In the genomic region with DNA sequence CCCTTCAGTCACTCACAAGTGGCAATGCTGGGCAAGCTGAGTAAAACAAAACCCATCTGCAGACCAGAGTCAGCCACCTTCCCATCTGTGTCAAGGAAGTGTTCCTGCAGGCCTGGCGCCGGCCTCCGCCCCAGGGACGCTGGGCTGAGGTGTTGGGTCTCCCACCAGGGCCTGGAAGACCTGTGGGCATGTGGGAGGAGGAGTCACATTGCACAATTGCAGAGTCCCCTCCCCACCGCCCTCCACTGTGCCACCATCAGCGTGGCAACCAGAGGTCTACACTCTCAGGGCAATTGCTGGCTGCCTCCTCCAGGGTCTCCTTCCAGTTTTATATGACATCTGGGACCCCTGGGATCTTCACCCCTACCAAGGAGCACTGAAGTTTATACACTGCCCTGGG, we compare ENCODE assay signal across 30 cellular contexts.
"Had no signal": no experiment of that assay in that cellular context is flagged by ENCODE, and none has a peak within 500 bp of the region (broad histone marks: within the 10 kb centered on the region; RNA-seq: fewer than 3 reads in every experiment).

No MANE protein-coding gene starts in this region.

- H3K36me3 Mint-ChIP-seq: activated naive CD8-positive, alpha-beta T cell had no signal

- DNase-seq: activated CD4-positive, alpha-beta memory T cell treated with anti-CD3 and anti-CD28 coated beads for 36 hours; activated CD4-positive, alpha-beta T cell treated with anti-CD3 and anti-CD28 coated beads for 36 hours; activated CD4-positive, alpha-beta T cell treated with anti-CD3 and anti-CD28 coated beads, Interleukin-2, amount 10 ng/mL, durations not matched to agents 24 days and 14 days; activated CD4-positive, CD25-positive, alpha-beta regulatory T cell; activated CD4-positive, CD25-positive, alpha-beta regulatory T cell treated with anti-CD3 and anti-CD28 coated beads, Interleukin-2, amount 50 U/mL, for 72 hours; activated CD8-positive, alpha-beta memory T cell treated with anti-CD3 and anti-CD28 coated beads, Interleukin-2, amount 10 ng/mL, durations not matched to agents 7 days and 5 days; activated CD8-positive, alpha-beta memory T cell treated with anti-CD3 and anti-CD28 coated beads, Interleukin-2, amount 50 U/mL, for 4 hours; activated CD8-positive, alpha-beta T cell treated with anti-CD3 and anti-CD28 coated beads, Interleukin-2, amount 10 ng/mL, durations not matched to agents 7 days and 5 days; activated gamma-delta T cell; activated naive CD4-positive, alpha-beta T cell; activated naive CD4-positive, alpha-beta T cell treated with anti-CD3 and anti-CD28 coated beads, Interleukin-2, amount 50 U/mL, for 16 hours; activated naive CD8-positive, alpha-beta T cell treated with anti-CD3 and anti-CD28 coated beads, Interleukin-2, amount 50 U/mL, for 24 hours; activated T-cell treated with anti-CD3 and anti-CD28 coated beads, Interleukin-2, amount 50 U/mL, for 24 hours; activated T-cell treated with anti-CD3 and anti-CD28 coated beads, Interleukin-2, amount 50 U/mL, for 72 hours; adrenal gland; amygdala; aorta; body of pancreas; central memory CD4-positive, alpha-beta T cell; cerebellar nuclear complex; colonic mucosa; effector CD8-positive, alpha-beta T cell; foreskin fibroblast; T-helper 1 cell; T-helper 17 cell; T1000 had no signal

- H3K27me3 ChIP-seq: adrenal gland, body of pancreas, colonic mucosa, heart left ventricle had no signal

- H3K9me3 ChIP-seq: adrenal gland, body of pancreas, colonic mucosa, heart left ventricle had no signal

- H3K27ac ChIP-seq: adrenal gland, body of pancreas, colonic mucosa, heart left ventricle had no signal

- H3K36me3 ChIP-seq: colonic mucosa had no signal

- H3K4me3 ChIP-seq: adrenal gland, body of pancreas, colonic mucosa, heart left ventricle had no signal

- H3K4me3 Mint-ChIP-seq: activated CD4-positive, alpha-beta memory T cell treated with anti-CD3 and anti-CD28 coated beads for 36 hours; activated CD4-positive, alpha-beta T cell treated with anti-CD3 and anti-CD28 coated beads for 36 hours; activated CD4-positive, alpha-beta T cell treated with anti-CD3 and anti-CD28 coated beads, Interleukin-2, amount 10 ng/mL, durations not matched to agents 24 days and 14 days; activated CD8-positive, alpha-beta memory T cell treated with anti-CD3 and anti-CD28 coated beads, Interleukin-2, amount 10 ng/mL, durations not matched to agents 7 days and 5 days; activated CD8-positive, alpha-beta T cell treated with anti-CD3 and anti-CD28 coated beads, Interleukin-2, amount 10 ng/mL, durations not matched to agents 7 days and 5 days; activated naive CD8-positive, alpha-beta T cell; activated naive CD8-positive, alpha-beta T cell treated with anti-CD3 and anti-CD28 coated beads, Interleukin-2, amount 50 U/mL, for 24 hours; activated T-cell treated with anti-CD3 and anti-CD28 coated beads, Interleukin-2, amount 50 U/mL, for 24 hours; activated T-cell treated with anti-CD3 and anti-CD28 coated beads, Interleukin-2, amount 50 U/mL, for 72 hours; T-helper 17 cell; T-helper 2 cell treated with Interferon-gamma antibody and Interleukin-4, amounts not matched to agents 5 μg/mL and 100 μg/mL, for 36 hours had no signal

- H3K4me1 ChIP-seq: adrenal gland, body of pancreas, colonic mucosa, heart left ventricle had no signal

- H3K27ac Mint-ChIP-seq: activated CD4-positive, alpha-beta memory T cell treated with anti-CD3 and anti-CD28 coated beads for 36 hours; activated CD4-positive, alpha-beta T cell treated with anti-CD3 and anti-CD28 coated beads for 36 hours; activated CD4-positive, alpha-beta T cell treated with anti-CD3 and anti-CD28 coated beads, Interleukin-2, amount 10 ng/mL, durations not matched to agents 24 days and 14 days; activated CD8-positive, alpha-beta memory T cell treated with anti-CD3 and anti-CD28 coated beads, Interleukin-2, amount 10 ng/mL, durations not matched to agents 7 days and 5 days; activated CD8-positive, alpha-beta T cell treated with anti-CD3 and anti-CD28 coated beads, Interleukin-2, amount 10 ng/mL, durations not matched to agents 7 days and 5 days; activated naive CD8-positive, alpha-beta T cell; activated naive CD8-positive, alpha-beta T cell treated with anti-CD3 and anti-CD28 coated beads, Interleukin-2, amount 50 U/mL, for 24 hours; activated T-cell treated with anti-CD3 and anti-CD28 coated beads, Interleukin-2, amount 50 U/mL, for 72 hours; T-helper 17 cell; T-helper 2 cell treated with Interferon-gamma antibody and Interleukin-4, amounts not matched to agents 5 μg/mL and 100 μg/mL, for 36 hours had no signal

- H3K9me3 Mint-ChIP-seq: activated CD4-positive, alpha-beta memory T cell treated with anti-CD3 and anti-CD28 coated beads for 36 hours; activated CD4-positive, alpha-beta T cell treated with anti-CD3 and anti-CD28 coated beads, Interleukin-2, amount 10 ng/mL, durations not matched to agents 24 days and 14 days; activated naive CD8-positive, alpha-beta T cell treated with anti-CD3 and anti-CD28 coated beads, Interleukin-2, amount 50 U/mL, for 24 hours; activated T-cell treated with anti-CD3 and anti-CD28 coated beads, Interleukin-2, amount 50 U/mL, for 24 hours; activated T-cell treated with anti-CD3 and anti-CD28 coated beads, Interleukin-2, amount 50 U/mL, for 72 hours; T-helper 2 cell treated with Interferon-gamma antibody and Interleukin-4, amounts not matched to agents 5 μg/mL and 100 μg/mL, for 36 hours had no signal

- ATAC-seq: activated CD4-positive, alpha-beta T cell treated with anti-CD3 and anti-CD28 coated beads for 36 hours; activated CD8-positive, alpha-beta memory T cell treated with anti-CD3 and anti-CD28 coated beads, Interleukin-2, amount 10 ng/mL, durations not matched to agents 7 days and 5 days; activated CD8-positive, alpha-beta T cell treated with anti-CD3 and anti-CD28 coated beads, Interleukin-2, amount 10 ng/mL, durations not matched to agents 7 days and 5 days; activated naive CD8-positive, alpha-beta T cell treated with anti-CD3 and anti-CD28 coated beads, Interleukin-2, amount 50 U/mL, for 24 hours; activated T-cell treated with anti-CD3 and anti-CD28 coated beads, Interleukin-2, amount 50 U/mL, for 72 hours; body of pancreas; esophagus mucosa; heart left ventricle; T-helper 17 cell had no signal

- H3K27me3 Mint-ChIP-seq: activated CD4-positive, alpha-beta memory T cell treated with anti-CD3 and anti-CD28 coated beads for 36 hours; activated CD4-positive, alpha-beta T cell treated with anti-CD3 and anti-CD28 coated beads for 36 hours; activated CD4-positive, alpha-beta T cell treated with anti-CD3 and anti-CD28 coated beads, Interleukin-2, amount 10 ng/mL, durations not matched to agents 24 days and 14 days; activated CD8-positive, alpha-beta memory T cell treated with anti-CD3 and anti-CD28 coated beads, Interleukin-2, amount 10 ng/mL, durations not matched to agents 7 days and 5 days; activated naive CD8-positive, alpha-beta T cell; activated naive CD8-positive, alpha-beta T cell treated with anti-CD3 and anti-CD28 coated beads, Interleukin-2, amount 50 U/mL, for 24 hours; activated T-cell treated with anti-CD3 and anti-CD28 coated beads, Interleukin-2, amount 50 U/mL, for 24 hours; T-helper 17 cell had no signal

- H3K4me1 Mint-ChIP-seq: activated CD4-positive, alpha-beta T cell treated with anti-CD3 and anti-CD28 coated beads for 36 hours; activated CD4-positive, alpha-beta T cell treated with anti-CD3 and anti-CD28 coated beads, Interleukin-2, amount 10 ng/mL, durations not matched to agents 24 days and 14 days; activated CD8-positive, alpha-beta memory T cell treated with anti-CD3 and anti-CD28 coated beads, Interleukin-2, amount 10 ng/mL, durations not matched to agents 7 days and 5 days; activated naive CD8-positive, alpha-beta T cell treated with anti-CD3 and anti-CD28 coated beads, Interleukin-2, amount 50 U/mL, for 24 hours had no signal
